8 cellular contexts compared by ENCODE assay signal in genomic region chr10:133124357-133125211, GRCh38. TPM values are rescaled to one million over a fixed set of nuclear protein-coding genes. Genes with fewer than 3 reads are reported as not detected.
DNase-seq lines count a peak whose midpoint lies in the region; ATAC-seq and TF ChIP-seq lines count a peak whose summit lies in the region.

No MANE protein-coding gene starts in this region.

- WGBS in liver = 48% methylated on average over 58 of the region's 58 CpGs

- no peaks in the 10 kb centered on the region for H3K4me1 ChIP-seq in liver (ENCODE audit: control insufficient read depth in 4 of 4, insufficient read depth in 4 of 4, low read length in 3 of 4)

- peaks cover 17% of the 10 kb centered on the region; the same call in 1 of the 2 replicates for H3K9me3 Mint-ChIP-seq in HFFc6

- ATAC-seq in HG02798 (IDR thresholded peaks at IDR 0.05; ENCODE audit: poor library complexity, unreplicated experiment) (no peak), HG02759 (IDR thresholded peaks at IDR 0.05; ENCODE audit: unreplicated experiment) (no peak), GM21423 (IDR thresholded peaks at IDR 0.05; ENCODE audit: unreplicated experiment) (no peak)

- H3K27ac ChIP-seq in liver (ENCODE audit: low read depth in 1 of 2, low read length in 2 of 2) = no peak overlapping the region

- no peaks in the 10 kb centered on the region for H3K36me3 Mint-ChIP-seq in HFFc6 (ENCODE audit: low read depth)

- peak; percentile 72 for TF ChIP-seq CTCF in HFFc6 (IDR thresholded peaks at IDR 0.05)
- TF ChIP-seq CTCF in cardiac fibroblast (IDR thresholded peaks at IDR 0.05; ENCODE audit: low read depth, low read length) = peak; percentile 39
- TF ChIP-seq CTCF in liver (IDR thresholded peaks at IDR 0.05; ENCODE audit: low read depth, low read length, missing input control) = peak; percentile 42

- no peak overlapping the region for H3K27ac Mint-ChIP-seq in HFFc6

- H3K4me3 Mint-ChIP-seq in HFFc6 = no peak overlapping the region

- DNase-seq in ACHN (peak; percentile 21), HFFc6 (no peak), cardiac fibroblast (ENCODE audit: low read depth in 2 of 2) (peak; percentile 28 to 31), midbrain (lab: John Stamatoyannopoulos, UW) (no peak)

- no peaks in the 10 kb centered on the region; the same call in none of the 2 replicates for H3K27me3 Mint-ChIP-seq in HFFc6 (ENCODE audit: insufficient read depth)

- H3K4me3 ChIP-seq in cardiac fibroblast (replicated peaks in 1 of 2; ENCODE audit: low read depth in 2 of 2, low read length in 2 of 2) (no peak overlapping the region), liver (ENCODE audit: low read depth in 1 of 3, low read length in 3 of 3) (no peak overlapping the region)

- H3K4me1 Mint-ChIP-seq in HFFc6 (ENCODE audit: low read depth) = no peaks in the 10 kb centered on the region

- H3K36me3 ChIP-seq in liver (ENCODE audit: control insufficient read depth in 4 of 4, insufficient read depth in 3 of 4, low read depth in 1 of 4, low read length in 3 of 4) = no peaks in the 10 kb centered on the region

- no peak for TF ChIP-seq RAD21 in liver (IDR thresholded peaks at IDR 0.05)

- H3K27me3 ChIP-seq in liver (ENCODE audit: control insufficient read depth in 4 of 4, insufficient read depth in 4 of 4, low read length in 3 of 4) = no peaks in the 10 kb centered on the region

- no peaks in the 10 kb centered on the region for H3K9me3 ChIP-seq in liver (ENCODE audit: control insufficient read depth in 4 of 4, low read length in 3 of 4)

- H3K9ac ChIP-seq in liver (ENCODE audit: low read depth in 1 of 2, low read length in 2 of 2) = no peak overlapping the region

- in situ Hi-C loops in ACHN (cut with HindIII; ENCODE audit: low pct_ligation_motif_present, low pct_unique_long_range_greater_than_20kb, low sequenced_read_pairs) = no loop called here

TF ChIP-seq in liver, 16 proteins besides CTCF, POLR2A, EP300 and RAD21:
- TF ChIP-seq NR2F2 (IDR thresholded peaks at IDR 0.05) = no peak
- no peak for TF ChIP-seq MAX (IDR thresholded peaks at IDR 0.05)
- no peak for TF ChIP-seq YY1 (IDR thresholded peaks at IDR 0.05)
- no peak for TF ChIP-seq JUND (IDR thresholded peaks at IDR 0.05)
- TF ChIP-seq, protein P1, sequence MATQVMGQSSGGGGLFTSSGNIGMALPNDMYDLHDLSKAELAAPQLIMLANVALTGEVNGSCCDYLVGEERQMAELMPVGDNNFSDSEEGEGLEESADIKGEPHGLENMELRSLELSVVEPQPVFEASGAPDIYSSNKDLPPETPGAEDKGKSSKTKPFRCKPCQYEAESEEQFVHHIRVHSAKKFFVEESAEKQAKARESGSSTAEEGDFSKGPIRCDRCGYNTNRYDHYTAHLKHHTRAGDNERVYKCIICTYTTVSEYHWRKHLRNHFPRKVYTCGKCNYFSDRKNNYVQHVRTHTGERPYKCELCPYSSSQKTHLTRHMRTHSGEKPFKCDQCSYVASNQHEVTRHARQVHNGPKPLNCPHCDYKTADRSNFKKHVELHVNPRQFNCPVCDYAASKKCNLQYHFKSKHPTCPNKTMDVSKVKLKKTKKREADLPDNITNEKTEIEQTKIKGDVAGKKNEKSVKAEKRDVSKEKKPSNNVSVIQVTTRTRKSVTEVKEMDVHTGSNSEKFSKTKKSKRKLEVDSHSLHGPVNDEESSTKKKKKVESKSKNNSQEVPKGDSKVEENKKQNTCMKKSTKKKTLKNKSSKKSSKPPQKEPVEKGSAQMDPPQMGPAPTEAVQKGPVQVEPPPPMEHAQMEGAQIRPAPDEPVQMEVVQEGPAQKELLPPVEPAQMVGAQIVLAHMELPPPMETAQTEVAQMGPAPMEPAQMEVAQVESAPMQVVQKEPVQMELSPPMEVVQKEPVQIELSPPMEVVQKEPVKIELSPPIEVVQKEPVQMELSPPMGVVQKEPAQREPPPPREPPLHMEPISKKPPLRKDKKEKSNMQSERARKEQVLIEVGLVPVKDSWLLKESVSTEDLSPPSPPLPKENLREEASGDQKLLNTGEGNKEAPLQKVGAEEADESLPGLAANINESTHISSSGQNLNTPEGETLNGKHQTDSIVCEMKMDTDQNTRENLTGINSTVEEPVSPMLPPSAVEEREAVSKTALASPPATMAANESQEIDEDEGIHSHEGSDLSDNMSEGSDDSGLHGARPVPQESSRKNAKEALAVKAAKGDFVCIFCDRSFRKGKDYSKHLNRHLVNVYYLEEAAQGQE (IDR thresholded peaks at IDR 0.05) = no peak
- no peak for TF ChIP-seq FOXA1 (IDR thresholded peaks at IDR 0.05)
- TF ChIP-seq ATF3 (IDR thresholded peaks at IDR 0.05) = no peak
- no peak for TF ChIP-seq HNF4G (IDR thresholded peaks at IDR 0.05)
- no peak for TF ChIP-seq FOXA2 (IDR thresholded peaks at IDR 0.05)
- TF ChIP-seq, protein P2, sequence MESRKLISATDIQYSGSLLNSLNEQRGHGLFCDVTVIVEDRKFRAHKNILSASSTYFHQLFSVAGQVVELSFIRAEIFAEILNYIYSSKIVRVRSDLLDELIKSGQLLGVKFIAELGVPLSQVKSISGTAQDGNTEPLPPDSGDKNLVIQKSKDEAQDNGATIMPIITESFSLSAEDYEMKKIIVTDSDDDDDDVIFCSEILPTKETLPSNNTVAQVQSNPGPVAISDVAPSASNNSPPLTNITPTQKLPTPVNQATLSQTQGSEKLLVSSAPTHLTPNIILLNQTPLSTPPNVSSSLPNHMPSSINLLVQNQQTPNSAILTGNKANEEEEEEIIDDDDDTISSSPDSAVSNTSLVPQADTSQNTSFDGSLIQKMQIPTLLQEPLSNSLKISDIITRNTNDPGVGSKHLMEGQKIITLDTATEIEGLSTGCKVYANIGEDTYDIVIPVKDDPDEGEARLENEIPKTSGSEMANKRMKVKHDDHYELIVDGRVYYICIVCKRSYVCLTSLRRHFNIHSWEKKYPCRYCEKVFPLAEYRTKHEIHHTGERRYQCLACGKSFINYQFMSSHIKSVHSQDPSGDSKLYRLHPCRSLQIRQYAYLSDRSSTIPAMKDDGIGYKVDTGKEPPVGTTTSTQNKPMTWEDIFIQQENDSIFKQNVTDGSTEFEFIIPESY (IDR thresholded peaks at IDR 0.05) = no peak
- no peak for TF ChIP-seq HNF4A (conservative IDR thresholded peaks at IDR 0.05)
- TF ChIP-seq RXRA (IDR thresholded peaks at IDR 0.05) = no peak
- TF ChIP-seq EGR1 (IDR thresholded peaks at IDR 0.05; ENCODE audit: low read depth in 2 of 2) = no peak
- TF ChIP-seq SP1 (IDR thresholded peaks at IDR 0.05) = no peak
- TF ChIP-seq TAF1 (conservative IDR thresholded peaks at IDR 0.05) = no peak
- TF ChIP-seq GABPA (IDR thresholded peaks at IDR 0.05 in 1 of 2, conservative IDR thresholded peaks at IDR 0.05 in 1 of 2) = no peak

RNA-seq across cellular contexts. Expression of gene KNDC1, which starts 35.4 kb away (rescaled TPM):
- under 1 TPM in 3 of 6 experiments, not detected in 3; 0.05 to 1.00 (median 0.28) TPM for total RNA-seq in HFFc6 (2021; fragmentation: NEBNext Ultra II Directional; extraction: Animal tissue kit (Norgen Biotek cat#: 25700))
- 1 to 10 TPM in 1 of 2 donors, under 1 TPM in 1; 0.61 to 8.0 TPM for total RNA-seq in liver
- polyA plus RNA-seq in liver = 10 to 100 TPM in 1 of 2 donors, under 1 TPM in 1; 0.53 to 12.9 TPM

RNA-seq across cellular contexts. Expression of gene ADGRA1, which starts 36.9 kb away (rescaled TPM):
- total RNA-seq in HFFc6 (2021; fragmentation: NEBNext Ultra II Directional; extraction: Animal tissue kit (Norgen Biotek cat#: 25700)) = not detected
- total RNA-seq in liver = under 1 TPM; 0.08 to 0.70 TPM
- under 1 TPM in 1 of 2 donors, not detected in 1; 0.12 TPM for polyA plus RNA-seq in liver

Comparison
In these comparisons a context has a peak if more than half of its experiments do, and no peak if none do; other contexts are left out.
1. DNase-seq: peak in ACHN (single experiment) and cardiac fibroblast (2 of 2); none in HFFc6 (single experiment) and midbrain (single experiment).
2. Peak in every context shown above with its lines, with median percentiles within 50 percentile points of each other: CTCF ChIP-seq.